ENCODE assay signal across 9 cellular contexts in genomic region chr6:41257369-41258195, GRCh38.
DNase-seq lines count a peak whose midpoint lies in the region; ATAC-seq and TF ChIP-seq lines count a peak whose summit lies in the region.
"Had no signal": no experiment of that assay in that cellular context is flagged by ENCODE, and none has a peak within 500 bp of the region (broad histone marks: within the 10 kb centered on the region; RNA-seq: fewer than 3 reads in every experiment).

No MANE protein-coding gene starts in this region.

- ATAC-seq in GM21737 (IDR thresholded peaks at IDR 0.05; ENCODE audit: unreplicated experiment) (no peak), GM18520 (IDR thresholded peaks at IDR 0.05; ENCODE audit: unreplicated experiment) (no peak)

- H3K79me2 ChIP-seq in parathyroid adenoma, result no peaks in the 10 kb centered on the region

- H3K4me1 ChIP-seq in parathyroid adenoma, result peaks cover 5% of the 10 kb centered on the region
- H3K4me1 ChIP-seq: HAP-1 had no signal

- DNase-seq in GM04504 (ENCODE audit: low read depth) (peak; percentile 17), NCI-H2227 (lab: John Stamatoyannopoulos, UW; ENCODE audit: unreplicated experiment) (peak; percentile 13), cardiac fibroblast (ENCODE audit: low read depth in 2 of 2) (peak; percentile 57 to 89), iPS-NIHi7 (ENCODE audit: extremely low spot score) (no peak), GM20000 (ENCODE audit: low spot score) (no peak)

- no peaks in the 10 kb centered on the region for H3K27me3 ChIP-seq in parathyroid adenoma (ENCODE audit: control insufficient read depth, insufficient read depth, low read length)

- H3K36me3 ChIP-seq in parathyroid adenoma (ENCODE audit: control insufficient read depth, insufficient read depth, low read length), result no peaks in the 10 kb centered on the region
- H3K36me3 ChIP-seq: HAP-1 had no signal

- no peak overlapping the region for H3K9ac ChIP-seq in parathyroid adenoma

- TF ChIP-seq CTCF in cardiac fibroblast (IDR thresholded peaks at IDR 0.05; ENCODE audit: low read depth, low read length) (no peak), parathyroid adenoma (IDR thresholded peaks at IDR 0.05) (no peak), GM20000 (IDR thresholded peaks at IDR 0.05; ENCODE audit: extremely low read depth, missing control alignments) (no peak)

- H3K9me3 ChIP-seq in parathyroid adenoma (ENCODE audit: control insufficient read depth, low read length), result peaks cover 4% of the 10 kb centered on the region
- H3K9me3 ChIP-seq: HAP-1 had no signal

- peak overlapping the region; percentile 30 for H3K27ac ChIP-seq in parathyroid adenoma

- peak overlapping the region; percentile 45 for H2AFZ ChIP-seq in parathyroid adenoma

- H3K4me3 ChIP-seq in cardiac fibroblast (replicated peaks in 1 of 2; ENCODE audit: low read depth in 2 of 2, low read length in 2 of 2) (no peak overlapping the region), parathyroid adenoma (ENCODE audit: low read depth, low read length) (no peak overlapping the region)
- H3K4me3 ChIP-seq: HAP-1 had no signal

- no peak overlapping the region for H3K4me2 ChIP-seq in parathyroid adenoma (ENCODE audit: low read length)

Comparison
In these comparisons a context has a peak if more than half of its experiments do, and no peak if none do; other contexts are left out.
1. DNase-seq: peak in GM04504 (single experiment), NCI-H2227 (single experiment) and cardiac fibroblast (2 of 2); none in iPS-NIHi7 (single experiment) and GM20000 (single experiment).